ENCODE assay signal across 30 cellular contexts in genomic region chr7:25564980-25565379, GRCh38.
DNase-seq lines count a peak whose midpoint lies in the region; ATAC-seq and TF ChIP-seq lines count a peak whose summit lies in the region.
"Had no signal": no experiment of that assay in that cellular context is flagged by ENCODE, and none has a peak within 500 bp of the region (broad histone marks: within the 10 kb centered on the region; RNA-seq: fewer than 3 reads in every experiment).

No MANE protein-coding gene starts in this region.

- H3K36me3 ChIP-seq in neuron (ENCODE audit: insufficient read depth, low read length): no peaks in the 10 kb centered on the region
- no peaks in the 10 kb centered on the region for H3K36me3 ChIP-seq in thoracic aorta
- H3K36me3 ChIP-seq in brain microvascular endothelial cell (replicated peaks): no peaks in the 10 kb centered on the region
- H3K36me3 ChIP-seq: neutrophil, Peyer's patch, SJCRH30 had no signal

- in situ Hi-C loops in brain microvascular endothelial cell (cut with HindIII; ENCODE audit: low pct_ligation_motif_present, low sequenced_read_pairs): no loop called here

- H2AFZ ChIP-seq in neuron (ENCODE audit: low read depth, low read length): peak overlapping the region; percentile 73

- DNase-seq in NCI-H1092 treated with DMSO at 0.1 percent for 48 hours (lab: John Stamatoyannopoulos, UW) (peak; percentile 28), NCI-H1092 (lab: John Stamatoyannopoulos, UW) (no peak), choroid plexus epithelial cell (ENCODE audit: low read depth) (peak; percentile 11), thoracic aorta (ENCODE audit: low spot score) (no peak), NCI-H748 (lab: John Stamatoyannopoulos, UW; ENCODE audit: unreplicated experiment) (no peak), brain microvascular endothelial cell (no peak)
- DNase-seq: activated CD4-positive, alpha-beta T cell treated with anti-CD3 and anti-CD28 coated beads for 1 hour; activated effector memory CD4-positive, alpha-beta T cell treated with anti-CD3 and anti-CD28 coated beads, Interleukin-2, amount 50 U/mL, for 16 hours; activated naive CD8-positive, alpha-beta T cell treated with anti-CD3 and anti-CD28 coated beads, Interleukin-2, amount 10 ng/mL, durations not matched to agents 7 days and 5 days; body of pancreas; CD4-positive, alpha-beta memory T cell; cortex of kidney; DMS 273 treated with DMSO at 0.1 percent for 48 hours; endodermal cell; GOT3; KBM-7; kidney; MM.1S; NCI-H1436 treated with DMSO at 0.1 percent for 48 hours; NCI-H524; Peyer's patch; SJCRH30; stimulated activated CD4-positive, alpha-beta T cell treated with anti-CD3 and anti-CD28 coated beads, Interleukin-4, amount 100 ng/mL, for 4 hours; stimulated activated naive CD4-positive, alpha-beta T cell treated with Interleukin-2 at 50 U/mL for 16 hours; T-helper 1 cell had no signal

- ATAC-seq in thoracic aorta (ENCODE audit: insufficient number of reproducible peaks, low FRiP score, low read depth): no peak
- no peak for ATAC-seq in HG03457 (IDR thresholded peaks at IDR 0.05; ENCODE audit: unreplicated experiment)
- ATAC-seq: body of pancreas had no signal

- H3K9me3 ChIP-seq in neuron (ENCODE audit: low read length) (no peaks in the 10 kb centered on the region), thoracic aorta (no peaks in the 10 kb centered on the region)
- H3K9me3 ChIP-seq: body of pancreas, neutrophil, Peyer's patch, SJCRH30 had no signal

- H3K27me3 ChIP-seq in neuron (ENCODE audit: insufficient read depth, low read length) (no peaks in the 10 kb centered on the region), thoracic aorta (replicated peaks; ENCODE audit: insufficient read depth) (no peaks in the 10 kb centered on the region), brain microvascular endothelial cell (replicated peaks) (no peaks in the 10 kb centered on the region)
- H3K27me3 ChIP-seq: body of pancreas, Peyer's patch, SJCRH30 had no signal

- H3K27ac ChIP-seq in thoracic aorta: peak overlapping the region; percentile 31 to 52
- H3K27ac ChIP-seq in brain microvascular endothelial cell: no peak overlapping the region
- H3K27ac ChIP-seq: 22Rv1, body of pancreas, neutrophil, SJCRH30 had no signal

- H3K4me3 ChIP-seq in choroid plexus epithelial cell (ENCODE audit: low read depth, low read length): no peak overlapping the region
- no peak overlapping the region for H3K4me3 ChIP-seq in neuron (ENCODE audit: low read length)
- H3K4me3 ChIP-seq in thoracic aorta: peak overlapping the region; percentile 46
- no peak overlapping the region for H3K4me3 ChIP-seq in brain microvascular endothelial cell (ENCODE audit: low read depth, low read length)
- H3K4me3 ChIP-seq: body of pancreas, lung, Peyer's patch, SJCRH30 had no signal

- H3K4me1 ChIP-seq in neuron (ENCODE audit: insufficient read depth, low read length) (peaks cover 5% of the 10 kb centered on the region), thoracic aorta (ENCODE audit: control insufficient read depth in 1 of 2, low read depth in 2 of 2) (peaks cover 5 to 27% of the 10 kb centered on the region in 2 donors)
- H3K4me1 ChIP-seq: Peyer's patch had no signal

- TF ChIP-seq CTCF in choroid plexus epithelial cell (conservative IDR thresholded peaks at IDR 0.05; ENCODE audit: low read depth, low read length) (no peak), thoracic aorta (IDR thresholded peaks at IDR 0.05) (no peak), brain microvascular endothelial cell (IDR thresholded peaks at IDR 0.05; ENCODE audit: low read depth, low read length, missing control alignments) (no peak)

Comparison
In these comparisons a context has a peak if more than half of its experiments do, and no peak if none do; other contexts are left out.
1. DNase-seq: peak in NCI-H1092 treated with DMSO at 0.1 percent for 48 hours (single experiment) and choroid plexus epithelial cell (single experiment); none in NCI-H1092 (single experiment), thoracic aorta (single experiment), NCI-H748 (single experiment) and brain microvascular endothelial cell (single experiment).